20 cellular contexts compared by ENCODE assay signal in the genomic region with DNA sequence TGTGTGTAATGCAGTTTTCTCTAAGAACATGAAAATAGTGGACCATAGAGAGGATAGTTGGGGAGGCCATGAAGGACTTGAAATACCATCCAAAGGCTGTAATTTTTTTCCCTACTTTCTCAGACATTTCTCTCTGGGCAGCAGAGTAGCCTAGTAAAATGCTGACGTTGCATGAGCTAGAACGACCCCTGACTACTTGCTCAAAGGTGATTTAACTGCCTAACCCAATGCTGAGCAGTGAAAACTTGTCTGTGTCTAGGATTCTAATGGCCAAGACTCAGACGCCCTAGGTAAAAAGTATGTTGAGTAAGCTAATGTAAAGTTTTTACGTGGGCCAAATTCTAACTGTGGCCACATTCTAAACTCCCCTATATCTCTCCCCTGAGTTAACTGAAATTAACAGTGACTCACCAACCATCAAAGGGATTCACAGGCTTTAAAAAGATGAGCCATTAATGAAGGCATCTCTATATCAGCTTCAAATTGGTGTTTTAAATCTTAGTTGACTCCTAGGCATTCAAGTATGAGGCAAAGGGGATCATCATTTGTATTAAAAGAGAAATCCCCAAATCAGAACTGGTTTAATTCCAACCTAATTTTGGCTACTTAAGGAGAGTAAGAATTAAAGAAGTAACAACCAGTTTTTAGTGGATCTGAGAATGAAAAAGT.
DNase-seq lines count a peak whose midpoint lies in the region; ATAC-seq, FAIRE-seq and TF ChIP-seq lines count a peak whose summit lies in the region.
"Had no signal": no experiment of that assay in that cellular context is flagged by ENCODE, and none has a peak within 500 bp of the region (broad histone marks: within the 10 kb centered on the region; RNA-seq: fewer than 3 reads in every experiment).

No MANE protein-coding gene starts in this region.

- H3K4me1 ChIP-seq in A549: no peaks in the 10 kb centered on the region
- peaks cover 22% of the 10 kb centered on the region for H3K4me1 ChIP-seq in mesodermal cell (ENCODE audit: control insufficient read depth, insufficient read depth, low read length, poor library complexity, severe bottlenecking)
- H3K4me1 ChIP-seq: BE2C, HAP-1 had no signal

- H3K36me3 Mint-ChIP-seq in activated T-helper 17 cell treated with anti-CD3 and anti-CD28 coated beads, Interleukin-2, amount 50 U/mL, for 72 hours (ENCODE audit: low read depth): no peaks in the 10 kb centered on the region
- H3K36me3 Mint-ChIP-seq: CD4-positive, alpha-beta memory T cell had no signal

- no peak overlapping the region for H3K27ac Mint-ChIP-seq in activated T-helper 17 cell treated with anti-CD3 and anti-CD28 coated beads, Interleukin-2, amount 50 U/mL, for 72 hours
- H3K27ac Mint-ChIP-seq: CD4-positive, alpha-beta memory T cell; HFFc6 had no signal

- no peak overlapping the region for H3K4me3 Mint-ChIP-seq in activated T-helper 17 cell treated with anti-CD3 and anti-CD28 coated beads, Interleukin-2, amount 50 U/mL, for 72 hours
- H3K4me3 Mint-ChIP-seq: CD4-positive, alpha-beta memory T cell; HFFc6 had no signal

- peaks cover 8% of the 10 kb centered on the region for H3K27me3 Mint-ChIP-seq in activated T-helper 17 cell treated with anti-CD3 and anti-CD28 coated beads, Interleukin-2, amount 50 U/mL, for 72 hours
- H3K27me3 Mint-ChIP-seq: CD4-positive, alpha-beta memory T cell had no signal

- WGBS in A549 (ENCODE audit: missing lambda C conversion rate): 21% methylated on average over 4 of the region's 4 CpGs
- WGBS in mesodermal cell (ENCODE audit: insufficient coverage in 2 of 2), 2 experiments: 92 to 95% methylated on average over 2 of the region's 4 CpGs

- ATAC-seq in A549: no peak
- no peak for ATAC-seq in activated T-helper 17 cell treated with anti-CD3 and anti-CD28 coated beads, Interleukin-2, amount 50 U/mL, for 72 hours (replicated peaks)

- H3K4me2 ChIP-seq in A549: no peak overlapping the region

- no peak for TF ChIP-seq CTCF in A549 (IDR thresholded peaks at IDR 0.05)

- TF ChIP-seq RAD21 in A549 (conservative IDR thresholded peaks at IDR 0.05 in 1 of 2, IDR thresholded peaks at IDR 0.05 in 1 of 2): no peak

- H3K9me3 Mint-ChIP-seq in activated T-helper 17 cell treated with anti-CD3 and anti-CD28 coated beads, Interleukin-2, amount 50 U/mL, for 72 hours: no peaks in the 10 kb centered on the region
- H3K9me3 Mint-ChIP-seq: CD4-positive, alpha-beta memory T cell; HFFc6 had no signal

- H3K9me3 ChIP-seq in A549 (no peaks in the 10 kb centered on the region), mesodermal cell (ENCODE audit: control insufficient read depth, low read length) (no peaks in the 10 kb centered on the region)
- H3K9me3 ChIP-seq: BE2C, HAP-1 had no signal

- H3K4me1 Mint-ChIP-seq in activated T-helper 17 cell treated with anti-CD3 and anti-CD28 coated beads, Interleukin-2, amount 50 U/mL, for 72 hours: no peaks in the 10 kb centered on the region
- H3K4me1 Mint-ChIP-seq: CD4-positive, alpha-beta memory T cell had no signal

- no peak for FAIRE-seq in A549 (lab: Jason Lieb, UNC)
- FAIRE-seq: D721Med, GM12892, H1, HTR-8/SVneo had no signal

- TF ChIP-seq POLR2A in A549 (IDR thresholded peaks at IDR 0.05; ENCODE audit: low read length): no peak

- H3K27ac ChIP-seq in A549 (no peak overlapping the region), mesodermal cell (ENCODE audit: low read depth, low read length, severe bottlenecking) (peak overlapping the region; percentile 39)
- H3K27ac ChIP-seq: C4-2B had no signal

- no peak overlapping the region for H3K4me3 ChIP-seq in A549
- H3K4me3 ChIP-seq in mesodermal cell (ENCODE audit: extremely low read depth, insufficient read depth, low read length, poor library complexity, severe bottlenecking): no peak overlapping the region
- H3K4me3 ChIP-seq: HAP-1 had no signal

- H3K36me3 ChIP-seq in mesodermal cell (ENCODE audit: control insufficient read depth, insufficient read depth, low read length): no peaks in the 10 kb centered on the region
- H3K36me3 ChIP-seq: BE2C, HAP-1 had no signal

- CTCF ChIA-PET in A549 (lab: Yijun Ruan, JAX): no interaction called here

- POLR2A ChIA-PET in A549 (lab: Yijun Ruan, JAX): no interaction called here

- no peak for TF ChIP-seq EP300 in A549 (IDR thresholded peaks at IDR 0.05)

- DNase-seq in A549 (ENCODE audit: low read depth in 1 of 2, low spot score in 1 of 2): no peak
- DNase-seq in HCEC 1CT: peak; percentile 15
- peak; percentile 74 for DNase-seq in amniotic epithelial cell (ENCODE audit: low read depth)
- no peak for DNase-seq in NCI-H82 (lab: John Stamatoyannopoulos, UW)
- DNase-seq in SIG-M5 treated with dmso at 0.1 percent for 504 hours (lab: John Stamatoyannopoulos, UW; ENCODE audit: unreplicated experiment): no peak
- DNase-seq in NCI-H2029 treated with DMSO at 0.1 percent for 48 hours (lab: John Stamatoyannopoulos, UW): no peak
- DNase-seq: BE2C; CD4-positive, alpha-beta memory T cell; DMS153; DMS79 treated with DMSO at 0.1 percent for 48 hours; GDM1; HFFc6 had no signal

TF ChIP-seq in A549, 52 proteins besides CTCF, POLR2A, EP300 and RAD21:
- TF ChIP-seq MAFK (IDR thresholded peaks at IDR 0.05; ENCODE audit: partially characterized antibody): peak; percentile 86
- TF ChIP-seq KDM1A (IDR thresholded peaks at IDR 0.05; ENCODE audit: low read depth): no peak

Comparison
In these comparisons a context has a peak if more than half of its experiments do, and no peak if none do; other contexts are left out.
1. DNase-seq: peak in HCEC 1CT (single experiment) and amniotic epithelial cell (single experiment); none in A549 (0 of 2), NCI-H82 (single experiment), SIG-M5 treated with dmso at 0.1 percent for 504 hours (single experiment) and NCI-H2029 treated with DMSO at 0.1 percent for 48 hours (single experiment).